8 cellular contexts compared by ENCODE assay signal in the genomic region with DNA sequence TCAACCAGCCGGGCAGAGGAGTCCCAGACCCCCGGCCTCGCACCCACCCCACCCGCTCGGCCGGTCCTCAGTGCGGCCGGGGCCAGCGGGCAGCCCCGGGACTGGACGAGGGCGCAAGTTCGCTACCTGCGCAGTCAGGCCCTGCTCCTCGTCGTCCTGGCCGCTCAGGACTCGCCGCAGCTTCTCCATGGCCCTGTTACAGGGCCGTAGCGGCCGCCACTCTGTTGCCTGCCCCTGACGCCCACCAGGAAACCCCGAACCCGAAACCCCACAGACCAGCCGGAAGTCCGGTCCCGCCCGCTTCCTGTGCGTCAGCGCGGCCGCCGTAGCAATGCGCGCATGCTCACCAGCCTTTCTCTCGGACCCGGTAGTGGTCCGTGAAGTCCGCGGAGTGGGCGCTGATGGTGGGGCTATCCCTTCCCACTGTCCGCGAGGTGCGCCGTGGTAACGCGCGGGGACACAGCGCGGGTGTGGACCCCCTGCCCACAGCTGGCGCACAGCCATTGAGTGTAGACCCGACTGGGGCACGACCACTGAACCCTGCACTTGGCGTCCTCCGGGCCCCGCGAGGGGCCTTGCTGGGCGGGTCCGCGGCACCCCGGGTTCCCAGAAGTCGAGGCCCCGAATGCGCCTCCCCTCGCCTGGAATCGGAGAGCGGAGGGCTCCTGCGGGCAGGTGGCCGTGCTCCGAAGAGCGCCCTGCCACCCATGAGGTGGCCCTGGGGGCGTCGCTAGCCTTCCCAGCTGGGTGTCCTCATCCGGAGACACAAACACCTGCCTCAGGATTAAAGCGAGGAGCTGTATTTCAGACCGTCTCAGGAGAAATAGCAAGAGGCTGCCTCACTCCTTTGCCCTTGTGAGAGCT. TPM values are rescaled to one million over a fixed set of nuclear protein-coding genes. Genes with fewer than 3 reads are reported as not detected.
A peak's percentile ranks its signal among the peaks of the same experiment; 100 is the strongest.
DNase-seq lines count a peak whose midpoint lies in the region; ATAC-seq lines count a peak whose summit lies in the region.

Gene SFT2D1, minus strand, starts transcription at position 253 of the 864 bp plus-strand sequence. Its CDS starts 64 bp downstream, at position 189.

- peak within 1 kb of the TSS; percentile 78 for H3K4me3 Mint-ChIP-seq in activated CD8-positive, alpha-beta T cell treated with anti-CD3 and anti-CD28 coated beads, Interleukin-2, amount 10 ng/mL, durations not matched to agents 7 days and 5 days

- H3K4me1 Mint-ChIP-seq in activated CD8-positive, alpha-beta T cell treated with anti-CD3 and anti-CD28 coated beads, Interleukin-2, amount 10 ng/mL, durations not matched to agents 7 days and 5 days (ENCODE audit: low read depth): peaks cover 8% of the 10 kb centered on the region

- POLR2A ChIA-PET in activated CD8-positive, alpha-beta T cell treated with anti-CD3 and anti-CD28 coated beads, Interleukin-2, amount 10 ng/mL, durations not matched to agents 7 days and 5 days (lab: Charles Lee): interaction anchor here (0.8 to 1.1 kb wide), 4 partner anchors 9 to 69 kb away, joined by 3 to 5 read pairs (median 4); no protein-coding TSS in a partner anchor

- no peaks in the 10 kb centered on the region for H3K9me3 Mint-ChIP-seq in activated CD8-positive, alpha-beta T cell treated with anti-CD3 and anti-CD28 coated beads, Interleukin-2, amount 10 ng/mL, durations not matched to agents 7 days and 5 days (ENCODE audit: insufficient read depth)

- H3K27ac Mint-ChIP-seq in activated CD8-positive, alpha-beta T cell treated with anti-CD3 and anti-CD28 coated beads, Interleukin-2, amount 10 ng/mL, durations not matched to agents 7 days and 5 days: peak within 1 kb of the TSS; percentile 93

- ATAC-seq in HG03457 (IDR thresholded peaks at IDR 0.05; ENCODE audit: unreplicated experiment): peak; percentile 90
- peak; percentile 81 for ATAC-seq in activated CD8-positive, alpha-beta T cell treated with anti-CD3 and anti-CD28 coated beads, Interleukin-2, amount 10 ng/mL, durations not matched to agents 7 days and 5 days

- DNase-seq in C1 segment of cervical spinal cord (lab: John Stamatoyannopoulos, UW) (peak; percentile 19 to 85 (median 75)), GM19240 (ENCODE audit: insufficient read length, low spot score) (peak; percentile 60), NCI-H748 treated with DMSO at 0.1 percent for 48 hours (lab: John Stamatoyannopoulos, UW) (peak; percentile 30), medulla oblongata (ENCODE audit: extremely low spot score) (peak; percentile 86)
- peak; percentile 87 for DNase-seq in activated CD8-positive, alpha-beta T cell treated with anti-CD3 and anti-CD28 coated beads, Interleukin-2, amount 10 ng/mL, durations not matched to agents 7 days and 5 days
- DNase-seq in effector CD8-positive, alpha-beta T cell (lab: John Stamatoyannopoulos, UW): peak; percentile 42
- DNase-seq in stimulated activated CD4-positive, alpha-beta T cell treated with anti-CD3 and anti-CD28 coated beads, TNF-alpha, amount 100 ng/mL, for 48 hours (ENCODE audit: low read depth in 3 of 3): peak; percentile 56 to 72 (median 66)

- CTCF ChIA-PET in activated CD8-positive, alpha-beta T cell treated with anti-CD3 and anti-CD28 coated beads, Interleukin-2, amount 10 ng/mL, durations not matched to agents 7 days and 5 days (lab: Charles Lee): interaction anchor here (0.6 to 1.8 kb wide), 5 partner anchors 9 to 92 kb away, joined by 3 to 11 read pairs (median 5); no protein-coding TSS in a partner anchor

- H3K27me3 Mint-ChIP-seq in activated CD8-positive, alpha-beta T cell treated with anti-CD3 and anti-CD28 coated beads, Interleukin-2, amount 10 ng/mL, durations not matched to agents 7 days and 5 days (ENCODE audit: low read depth): peaks cover 14% of the 10 kb centered on the region

- H3K36me3 Mint-ChIP-seq in activated CD8-positive, alpha-beta T cell treated with anti-CD3 and anti-CD28 coated beads, Interleukin-2, amount 10 ng/mL, durations not matched to agents 7 days and 5 days (ENCODE audit: low read depth): peaks cover 9% of the 10 kb centered on the region

RNA-seq across cellular contexts. Expression of gene SFT2D1, which starts in this region (rescaled TPM):
- 10 to 100 TPM; 27.7 to 30.5 TPM for total RNA-seq in activated CD8-positive, alpha-beta T cell treated with anti-CD3 and anti-CD28 coated beads, Interleukin-2, amount 10 ng/mL, durations not matched to agents 7 days and 5 days

Comparison
In these comparisons a context has a peak if more than half of its experiments do, and no peak if none do; other contexts are left out.
1. Peak in every context shown above with its lines: DNase-seq and ATAC-seq.
2. DNase-seq: peak in every context shown above with its lines; median percentile 87 in activated CD8-positive, alpha-beta T cell treated with anti-CD3 and anti-CD28 coated beads, Interleukin-2, amount 10 ng/mL, durations not matched to agents 7 days and 5 days; 86 in medulla oblongata; 75 in C1 segment of cervical spinal cord; 66 in stimulated activated CD4-positive, alpha-beta T cell treated with anti-CD3 and anti-CD28 coated beads, TNF-alpha, amount 100 ng/mL, for 48 hours; 60 in GM19240; 42 in effector CD8-positive, alpha-beta T cell; 30 in NCI-H748 treated with DMSO at 0.1 percent for 48 hours.